Comparison of ENCODE assay signal across 1 cellular context in the genomic region with DNA sequence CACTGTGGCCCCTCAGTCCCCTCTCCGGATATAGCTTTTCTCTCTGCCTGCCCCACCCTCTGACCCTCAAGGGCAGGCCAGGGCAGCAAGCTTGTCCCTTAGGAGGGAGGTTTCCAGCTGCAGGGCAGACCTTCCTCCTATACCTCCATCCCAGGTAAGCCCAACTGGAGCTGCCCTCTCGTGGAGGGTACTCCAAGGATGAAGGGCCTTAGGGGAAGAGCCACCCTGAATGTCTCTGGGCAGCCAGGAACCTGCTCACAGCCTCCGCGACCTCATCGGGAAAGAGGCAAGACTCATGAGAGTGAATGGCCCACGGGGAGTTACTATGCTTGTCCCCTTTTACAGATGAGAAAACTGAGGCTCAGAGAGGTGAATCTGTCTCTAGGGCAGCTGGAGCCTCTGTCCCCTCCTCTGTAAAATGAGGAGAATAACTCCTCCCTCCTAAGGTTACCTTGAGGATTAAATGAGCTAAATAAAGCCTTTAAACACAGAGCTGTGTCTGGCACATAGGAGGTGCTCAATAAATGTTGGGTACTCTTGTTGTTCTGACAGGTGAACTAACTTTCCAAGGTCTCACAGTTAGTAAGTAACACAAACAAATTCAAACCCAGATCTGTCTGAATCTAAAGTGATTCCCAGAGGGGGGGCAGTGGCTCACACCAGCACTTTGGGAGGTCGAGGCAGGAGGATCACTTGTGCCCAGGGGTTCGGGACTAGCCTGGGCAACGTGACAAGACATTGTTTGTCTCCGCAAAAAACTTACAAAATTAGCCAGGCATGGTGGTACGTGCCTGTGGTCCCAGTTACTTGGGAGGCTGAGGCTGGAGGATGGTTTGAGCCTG.
TF ChIP-seq lines count a peak whose summit lies in the region.

No MANE protein-coding gene starts in this region.

TF ChIP-seq in GM23338, 12 proteins besides CTCF, POLR2A, EP300 and RAD21 (continued from another document):
- no peak for TF ChIP-seq REST (IDR thresholded peaks at IDR 0.05; ENCODE audit: unreplicated experiment)
- no peak for TF ChIP-seq JUNB (IDR thresholded peaks at IDR 0.05; ENCODE audit: unreplicated experiment)
- no peak for TF ChIP-seq CREB1 (CRISPR knock-in tag; IDR thresholded peaks at IDR 0.05; ENCODE audit: low read depth)
- no peak for TF ChIP-seq EZH2phosphoT487 (IDR thresholded peaks at IDR 0.05; ENCODE audit: unreplicated experiment)
- TF ChIP-seq NANOG (IDR thresholded peaks at IDR 0.05; ENCODE audit: borderline replicate concordance), result no peak
